1 cellular context compared by ENCODE assay signal in the genomic region with DNA sequence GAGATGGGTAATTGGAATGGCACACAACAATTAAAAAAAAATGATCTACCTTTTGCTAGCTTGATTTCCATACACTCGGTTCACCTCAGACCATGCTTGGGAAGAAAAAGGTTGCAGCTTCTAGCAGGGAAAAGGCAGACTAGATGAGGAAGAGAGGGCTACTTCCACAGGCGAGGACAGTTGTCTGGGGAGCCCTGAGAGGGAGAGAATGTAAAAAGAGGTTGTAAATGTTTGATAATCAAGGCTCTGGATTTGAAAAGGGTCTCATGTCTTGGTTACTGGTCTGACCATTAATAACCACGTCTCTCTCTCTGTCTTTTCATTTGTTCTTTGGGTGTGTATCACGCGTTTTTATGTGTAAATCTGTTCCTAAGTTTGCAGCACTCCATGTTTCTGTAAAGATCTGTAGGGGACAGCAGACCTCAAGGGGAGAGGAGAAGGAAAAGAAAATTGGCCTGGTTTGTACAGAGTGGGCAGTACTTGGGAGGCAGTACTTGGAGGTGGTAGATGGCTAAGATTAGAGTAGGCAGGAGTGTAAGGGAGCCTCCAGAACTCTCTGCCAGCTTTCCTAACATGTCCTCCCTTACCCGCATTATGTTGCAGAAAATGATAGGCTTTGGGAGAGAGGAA.
TF ChIP-seq lines count a peak whose summit lies in the region.

No MANE protein-coding gene starts in this region.

TF ChIP-seq in HEK293, 187 proteins besides CTCF, POLR2A, EP300 and RAD21 (continued from another document):
- TF ChIP-seq, protein P1, sequence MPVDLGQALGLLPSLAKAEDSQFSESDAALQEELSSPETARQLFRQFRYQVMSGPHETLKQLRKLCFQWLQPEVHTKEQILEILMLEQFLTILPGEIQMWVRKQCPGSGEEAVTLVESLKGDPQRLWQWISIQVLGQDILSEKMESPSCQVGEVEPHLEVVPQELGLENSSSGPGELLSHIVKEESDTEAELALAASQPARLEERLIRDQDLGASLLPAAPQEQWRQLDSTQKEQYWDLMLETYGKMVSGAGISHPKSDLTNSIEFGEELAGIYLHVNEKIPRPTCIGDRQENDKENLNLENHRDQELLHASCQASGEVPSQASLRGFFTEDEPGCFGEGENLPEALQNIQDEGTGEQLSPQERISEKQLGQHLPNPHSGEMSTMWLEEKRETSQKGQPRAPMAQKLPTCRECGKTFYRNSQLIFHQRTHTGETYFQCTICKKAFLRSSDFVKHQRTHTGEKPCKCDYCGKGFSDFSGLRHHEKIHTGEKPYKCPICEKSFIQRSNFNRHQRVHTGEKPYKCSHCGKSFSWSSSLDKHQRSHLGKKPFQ (tag by site-specific recombination; IDR thresholded peaks at IDR 0.05): no peak
- TF ChIP-seq ZNF677 (tag by site-specific recombination; IDR thresholded peaks at IDR 0.05): no peak
- no peak for TF ChIP-seq ZNF174 (tag by site-specific recombination; IDR thresholded peaks at IDR 0.05)
- TF ChIP-seq, protein P2, sequence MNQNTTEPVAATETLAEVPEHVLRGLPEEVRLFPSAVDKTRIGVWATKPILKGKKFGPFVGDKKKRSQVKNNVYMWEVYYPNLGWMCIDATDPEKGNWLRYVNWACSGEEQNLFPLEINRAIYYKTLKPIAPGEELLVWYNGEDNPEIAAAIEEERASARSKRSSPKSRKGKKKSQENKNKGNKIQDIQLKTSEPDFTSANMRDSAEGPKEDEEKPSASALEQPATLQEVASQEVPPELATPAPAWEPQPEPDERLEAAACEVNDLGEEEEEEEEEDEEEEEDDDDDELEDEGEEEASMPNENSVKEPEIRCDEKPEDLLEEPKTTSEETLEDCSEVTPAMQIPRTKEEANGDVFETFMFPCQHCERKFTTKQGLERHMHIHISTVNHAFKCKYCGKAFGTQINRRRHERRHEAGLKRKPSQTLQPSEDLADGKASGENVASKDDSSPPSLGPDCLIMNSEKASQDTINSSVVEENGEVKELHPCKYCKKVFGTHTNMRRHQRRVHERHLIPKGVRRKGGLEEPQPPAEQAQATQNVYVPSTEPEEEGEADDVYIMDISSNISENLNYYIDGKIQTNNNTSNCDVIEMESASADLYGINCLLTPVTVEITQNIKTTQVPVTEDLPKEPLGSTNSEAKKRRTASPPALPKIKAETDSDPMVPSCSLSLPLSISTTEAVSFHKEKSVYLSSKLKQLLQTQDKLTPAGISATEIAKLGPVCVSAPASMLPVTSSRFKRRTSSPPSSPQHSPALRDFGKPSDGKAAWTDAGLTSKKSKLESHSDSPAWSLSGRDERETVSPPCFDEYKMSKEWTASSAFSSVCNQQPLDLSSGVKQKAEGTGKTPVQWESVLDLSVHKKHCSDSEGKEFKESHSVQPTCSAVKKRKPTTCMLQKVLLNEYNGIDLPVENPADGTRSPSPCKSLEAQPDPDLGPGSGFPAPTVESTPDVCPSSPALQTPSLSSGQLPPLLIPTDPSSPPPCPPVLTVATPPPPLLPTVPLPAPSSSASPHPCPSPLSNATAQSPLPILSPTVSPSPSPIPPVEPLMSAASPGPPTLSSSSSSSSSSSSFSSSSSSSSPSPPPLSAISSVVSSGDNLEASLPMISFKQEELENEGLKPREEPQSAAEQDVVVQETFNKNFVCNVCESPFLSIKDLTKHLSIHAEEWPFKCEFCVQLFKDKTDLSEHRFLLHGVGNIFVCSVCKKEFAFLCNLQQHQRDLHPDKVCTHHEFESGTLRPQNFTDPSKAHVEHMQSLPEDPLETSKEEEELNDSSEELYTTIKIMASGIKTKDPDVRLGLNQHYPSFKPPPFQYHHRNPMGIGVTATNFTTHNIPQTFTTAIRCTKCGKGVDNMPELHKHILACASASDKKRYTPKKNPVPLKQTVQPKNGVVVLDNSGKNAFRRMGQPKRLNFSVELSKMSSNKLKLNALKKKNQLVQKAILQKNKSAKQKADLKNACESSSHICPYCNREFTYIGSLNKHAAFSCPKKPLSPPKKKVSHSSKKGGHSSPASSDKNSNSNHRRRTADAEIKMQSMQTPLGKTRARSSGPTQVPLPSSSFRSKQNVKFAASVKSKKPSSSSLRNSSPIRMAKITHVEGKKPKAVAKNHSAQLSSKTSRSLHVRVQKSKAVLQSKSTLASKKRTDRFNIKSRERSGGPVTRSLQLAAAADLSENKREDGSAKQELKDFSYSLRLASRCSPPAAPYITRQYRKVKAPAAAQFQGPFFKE (tag by site-specific recombination; IDR thresholded peaks at IDR 0.05; ENCODE audit: borderline replicate concordance): no peak
- TF ChIP-seq SETDB1 (IDR thresholded peaks at IDR 0.05; ENCODE audit: insufficient read length, low read length): no peak
- TF ChIP-seq, protein P3, sequence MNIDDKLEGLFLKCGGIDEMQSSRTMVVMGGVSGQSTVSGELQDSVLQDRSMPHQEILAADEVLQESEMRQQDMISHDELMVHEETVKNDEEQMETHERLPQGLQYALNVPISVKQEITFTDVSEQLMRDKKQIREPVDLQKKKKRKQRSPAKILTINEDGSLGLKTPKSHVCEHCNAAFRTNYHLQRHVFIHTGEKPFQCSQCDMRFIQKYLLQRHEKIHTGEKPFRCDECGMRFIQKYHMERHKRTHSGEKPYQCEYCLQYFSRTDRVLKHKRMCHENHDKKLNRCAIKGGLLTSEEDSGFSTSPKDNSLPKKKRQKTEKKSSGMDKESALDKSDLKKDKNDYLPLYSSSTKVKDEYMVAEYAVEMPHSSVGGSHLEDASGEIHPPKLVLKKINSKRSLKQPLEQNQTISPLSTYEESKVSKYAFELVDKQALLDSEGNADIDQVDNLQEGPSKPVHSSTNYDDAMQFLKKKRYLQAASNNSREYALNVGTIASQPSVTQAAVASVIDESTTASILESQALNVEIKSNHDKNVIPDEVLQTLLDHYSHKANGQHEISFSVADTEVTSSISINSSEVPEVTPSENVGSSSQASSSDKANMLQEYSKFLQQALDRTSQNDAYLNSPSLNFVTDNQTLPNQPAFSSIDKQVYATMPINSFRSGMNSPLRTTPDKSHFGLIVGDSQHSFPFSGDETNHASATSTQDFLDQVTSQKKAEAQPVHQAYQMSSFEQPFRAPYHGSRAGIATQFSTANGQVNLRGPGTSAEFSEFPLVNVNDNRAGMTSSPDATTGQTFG (tag by site-specific recombination; IDR thresholded peaks at IDR 0.05; ENCODE audit: borderline replicate concordance): no peak
- no peak for TF ChIP-seq ZNF747 (tag by site-specific recombination; IDR thresholded peaks at IDR 0.05)
- TF ChIP-seq ZNF660 (tag by site-specific recombination; IDR thresholded peaks at IDR 0.05): no peak
- TF ChIP-seq ZNF404 (tag by site-specific recombination; IDR thresholded peaks at IDR 0.05): no peak
- no peak for TF ChIP-seq ZNF211 (tag by site-specific recombination; IDR thresholded peaks at IDR 0.05; ENCODE audit: low read depth)
- no peak for TF ChIP-seq ZBTB7A (tag by site-specific recombination; IDR thresholded peaks at IDR 0.05; ENCODE audit: low read depth)
- TF ChIP-seq ZNF391 (tag by site-specific recombination; IDR thresholded peaks at IDR 0.05; ENCODE audit: borderline replicate concordance, low read depth): no peak
- TF ChIP-seq GLI4 (tag by site-specific recombination; IDR thresholded peaks at IDR 0.05): no peak
- TF ChIP-seq, protein P4, sequence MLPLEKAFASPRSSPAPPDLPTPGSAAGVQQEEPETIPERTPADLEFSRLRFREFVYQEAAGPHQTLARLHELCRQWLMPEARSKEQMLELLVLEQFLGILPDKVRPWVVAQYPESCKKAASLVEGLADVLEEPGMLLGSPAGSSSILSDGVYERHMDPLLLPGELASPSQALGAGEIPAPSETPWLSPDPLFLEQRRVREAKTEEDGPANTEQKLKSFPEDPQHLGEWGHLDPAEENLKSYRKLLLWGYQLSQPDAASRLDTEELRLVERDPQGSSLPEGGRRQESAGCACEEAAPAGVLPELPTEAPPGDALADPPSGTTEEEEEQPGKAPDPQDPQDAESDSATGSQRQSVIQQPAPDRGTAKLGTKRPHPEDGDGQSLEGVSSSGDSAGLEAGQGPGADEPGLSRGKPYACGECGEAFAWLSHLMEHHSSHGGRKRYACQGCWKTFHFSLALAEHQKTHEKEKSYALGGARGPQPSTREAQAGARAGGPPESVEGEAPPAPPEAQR (tag by site-specific recombination; IDR thresholded peaks at IDR 0.05): no peak
